In genomic region chr1:34267326-34267725, GRCh38 we compare ENCODE assay signal across 19 cellular contexts.
DNase-seq lines count a peak whose midpoint lies in the region; ATAC-seq and TF ChIP-seq lines count a peak whose summit lies in the region.
"Had no signal": no experiment of that assay in that cellular context is flagged by ENCODE, and none has a peak within 500 bp of the region (broad histone marks: within the 10 kb centered on the region; RNA-seq: fewer than 3 reads in every experiment).

No MANE protein-coding gene starts in this region.

- WGBS in lung, 2 donors, result 85 to 89% methylated on average over 5 of the region's 5 CpGs

- no peak for TF ChIP-seq CTCF in lung (IDR thresholded peaks at IDR 0.05; ENCODE audit: control extremely low read depth, extremely low read depth)
- TF ChIP-seq CTCF in Peyer's patch (IDR thresholded peaks at IDR 0.05), result no peak

- H3K27ac ChIP-seq in caudate nucleus (ENCODE audit: low read depth, low read length) (peak overlapping the region; percentile 21), lung (ENCODE audit: low read depth in 1 of 2, low read length in 1 of 2) (no peak overlapping the region), Peyer's patch (no peak overlapping the region)
- H3K27ac ChIP-seq: HL-60 had no signal

- no peak for TF ChIP-seq POLR2A in Peyer's patch (IDR thresholded peaks at IDR 0.05)

- DNase-seq in AG08395 (ENCODE audit: low spot score), result peak; percentile 4
- peak; percentile 64 for DNase-seq in RPMI7951 (ENCODE audit: low read depth)
- DNase-seq in caudate nucleus (lab: John Stamatoyannopoulos, UW), result peak in 1 of 61 donors; percentile 0
- DNase-seq in lung (ENCODE audit: low spot score), result peak; percentile 6
- no peak for DNase-seq in T-helper 1 cell
- DNase-seq in NCI-H1417 (lab: John Stamatoyannopoulos, UW), result no peak
- no peak for DNase-seq in Peyer's patch
- DNase-seq: CD4-positive, CD25-positive, alpha-beta regulatory T cell; DMS79 treated with DMSO at 0.1 percent for 48 hours; H7; KG1; NCI-H1105; NCI-H2029 treated with DMSO at 0.1 percent for 48 hours; NCI-H524 treated with DMSO at 0.1 percent for 48 hours; NCI-H82; Right ventricle myocardium superior had no signal

- H3K9me3 ChIP-seq in lung (ENCODE audit: control insufficient read depth in 2 of 2, insufficient read depth in 1 of 2, low read length in 1 of 2), result peaks cover 0 to 7% of the 10 kb centered on the region in 2 donors
- H3K9me3 ChIP-seq in Peyer's patch, result no peaks in the 10 kb centered on the region

- H3K4me1 ChIP-seq in lung (ENCODE audit: control insufficient read depth in 2 of 2, insufficient read depth in 2 of 2, low read length in 2 of 2), result no peaks in the 10 kb centered on the region
- no peaks in the 10 kb centered on the region for H3K4me1 ChIP-seq in Peyer's patch

- ATAC-seq in lung (ENCODE audit: insufficient read depth, low FRiP score) (no peak), HG02759 (IDR thresholded peaks at IDR 0.05; ENCODE audit: unreplicated experiment) (no peak)
- ATAC-seq: GM12878 had no signal

- H3K36me3 ChIP-seq in lung (ENCODE audit: control insufficient read depth in 2 of 2, insufficient read depth in 2 of 2, low read length in 2 of 2) (no peaks in the 10 kb centered on the region), Peyer's patch (no peaks in the 10 kb centered on the region)

- H3K4me3 ChIP-seq in lung, result no peak overlapping the region
- H3K4me3 ChIP-seq in Peyer's patch, result no peak overlapping the region
- H3K4me3 ChIP-seq: GM12878 had no signal

- H3K27me3 ChIP-seq in lung (ENCODE audit: control insufficient read depth, insufficient read depth) (no peaks in the 10 kb centered on the region), Peyer's patch (no peaks in the 10 kb centered on the region)

Comparison
In these comparisons a context has a peak if more than half of its experiments do, and no peak if none do; other contexts are left out.
1. DNase-seq: peak in AG08395 (single experiment), RPMI7951 (single experiment) and lung (single experiment); none in T-helper 1 cell (0 of 5), NCI-H1417 (0 of 3) and Peyer's patch (0 of 3).